ENCODE assay signal across 27 cellular contexts in genomic region chr9:27638716-27639115, GRCh38.
"Had no signal": no experiment of that assay in that cellular context is flagged by ENCODE, and none has a peak within 500 bp of the region (broad histone marks: within the 10 kb centered on the region; RNA-seq: fewer than 3 reads in every experiment).

No MANE protein-coding gene starts in this region.

- H3K4me3 ChIP-seq: ascending aorta, body of pancreas, cardiac muscle cell had no signal

- H3K4me1 Mint-ChIP-seq: activated CD4-positive, alpha-beta T cell treated with anti-CD3 and anti-CD28 coated beads, Interleukin-2, amount 10 ng/mL, durations not matched to agents 24 days and 14 days; activated CD8-positive, alpha-beta memory T cell treated with anti-CD3 and anti-CD28 coated beads, Interleukin-2, amount 10 ng/mL, durations not matched to agents 7 days and 5 days; activated naive CD4-positive, alpha-beta T cell treated with anti-CD3 and anti-CD28 coated beads, Interleukin-2, amount 50 U/mL, for 24 hours; T-helper 17 cell had no signal

- FAIRE-seq: RCC 7860 had no signal

- H3K27ac Mint-ChIP-seq: activated B cell treated with CpG ODN at 0.5 μM for 24 hours; activated CD4-positive, alpha-beta T cell treated with anti-CD3 and anti-CD28 coated beads, Interleukin-2, amount 10 ng/mL, durations not matched to agents 24 days and 14 days; activated CD8-positive, alpha-beta memory T cell treated with anti-CD3 and anti-CD28 coated beads, Interleukin-2, amount 10 ng/mL, durations not matched to agents 7 days and 5 days; activated naive CD4-positive, alpha-beta T cell treated with anti-CD3 and anti-CD28 coated beads, Interleukin-2, amount 50 U/mL, for 24 hours; activated T-cell treated with anti-CD3 and anti-CD28 coated beads, Interleukin-2, amount 50 U/mL, for 24 hours; activated T-helper 1 cell treated with anti-CD3 and anti-CD28 coated beads, Interleukin-12 subunit alpha, Interleukin-12 subunit beta, Interleukin-2, Interleukin-4 antibody, amounts not matched to agents 30 ng/mL and 10 ng/mL and 1 ng/mL, durations not matched to agents 14 hours and 24 hours and 36 hours; T-helper 17 cell had no signal

- H3K4me1 ChIP-seq: ascending aorta, body of pancreas had no signal

- H3K36me3 ChIP-seq: ascending aorta, cardiac muscle cell had no signal

- H3K9me3 Mint-ChIP-seq: activated B cell treated with CpG ODN at 0.5 μM for 24 hours; activated CD4-positive, alpha-beta T cell treated with anti-CD3 and anti-CD28 coated beads, Interleukin-2, amount 10 ng/mL, durations not matched to agents 24 days and 14 days; activated naive CD4-positive, alpha-beta T cell treated with anti-CD3 and anti-CD28 coated beads, Interleukin-2, amount 50 U/mL, for 24 hours; activated T-cell treated with anti-CD3 and anti-CD28 coated beads, Interleukin-2, amount 50 U/mL, for 24 hours; activated T-helper 1 cell treated with anti-CD3 and anti-CD28 coated beads, Interleukin-12 subunit alpha, Interleukin-12 subunit beta, Interleukin-2, Interleukin-4 antibody, amounts not matched to agents 30 ng/mL and 10 ng/mL and 1 ng/mL, durations not matched to agents 14 hours and 24 hours and 36 hours had no signal

- H3K27me3 Mint-ChIP-seq: activated T-cell treated with anti-CD3 and anti-CD28 coated beads, Interleukin-2, amount 50 U/mL, for 24 hours had no signal

- ATAC-seq: activated CD8-positive, alpha-beta memory T cell treated with anti-CD3 and anti-CD28 coated beads, Interleukin-2, amount 10 ng/mL, durations not matched to agents 7 days and 5 days; body of pancreas; T-helper 17 cell had no signal

- H3K9me3 ChIP-seq: ascending aorta, body of pancreas had no signal

- DNase-seq: activated B cell treated with CpG ODN at 0.5 μM for 24 hours; activated CD4-positive, alpha-beta T cell treated with anti-CD3 and anti-CD28 coated beads for 1 hour; activated CD4-positive, alpha-beta T cell treated with anti-CD3 and anti-CD28 coated beads, Interleukin-2, amount 10 ng/mL, durations not matched to agents 24 days and 14 days; activated CD4-positive, alpha-beta T cell treated with anti-CD3 and anti-CD28 coated beads, Interleukin-2, amount 50 U/mL, for 48 hours; activated CD8-positive, alpha-beta memory T cell treated with anti-CD3 and anti-CD28 coated beads, Interleukin-2, amount 10 ng/mL, durations not matched to agents 7 days and 5 days; activated effector memory CD4-positive, alpha-beta T cell treated with Interleukin-2 at 50 U/mL for 16 hours; activated naive CD4-positive, alpha-beta T cell; activated T-cell treated with anti-CD3 and anti-CD28 coated beads, Interleukin-2, amount 50 U/mL, for 24 hours; amniotic stem cell; body of pancreas; IMR-90; Kasumi-1; KBM-7; NCI-H1048; NCI-H1417; NCI-H2029; NCI-H2107; NCI-H446 treated with DMSO at 0.1 percent for 48 hours; NCI-H526 treated with DMSO at 0.1 percent for 48 hours; SHP77 treated with DMSO at 0.1 percent for 48 hours; T-helper 17 cell; T-helper 9 cell had no signal

- H3K27me3 ChIP-seq: ascending aorta, body of pancreas, cardiac muscle cell had no signal

- H3K27ac ChIP-seq: ascending aorta, body of pancreas, cardiac muscle cell had no signal

- H3K36me3 Mint-ChIP-seq: activated CD8-positive, alpha-beta memory T cell treated with anti-CD3 and anti-CD28 coated beads, Interleukin-2, amount 10 ng/mL, durations not matched to agents 7 days and 5 days; activated naive CD4-positive, alpha-beta T cell treated with anti-CD3 and anti-CD28 coated beads, Interleukin-2, amount 50 U/mL, for 24 hours had no signal

- H3K4me3 Mint-ChIP-seq: activated B cell treated with CpG ODN at 0.5 μM for 24 hours; activated CD4-positive, alpha-beta T cell treated with anti-CD3 and anti-CD28 coated beads, Interleukin-2, amount 10 ng/mL, durations not matched to agents 24 days and 14 days; activated CD8-positive, alpha-beta memory T cell treated with anti-CD3 and anti-CD28 coated beads, Interleukin-2, amount 10 ng/mL, durations not matched to agents 7 days and 5 days; activated naive CD4-positive, alpha-beta T cell treated with anti-CD3 and anti-CD28 coated beads, Interleukin-2, amount 50 U/mL, for 24 hours; activated T-cell treated with anti-CD3 and anti-CD28 coated beads, Interleukin-2, amount 50 U/mL, for 24 hours; activated T-helper 1 cell treated with anti-CD3 and anti-CD28 coated beads, Interleukin-12 subunit alpha, Interleukin-12 subunit beta, Interleukin-2, Interleukin-4 antibody, amounts not matched to agents 30 ng/mL and 10 ng/mL and 1 ng/mL, durations not matched to agents 14 hours and 24 hours and 36 hours; T-helper 17 cell had no signal
